Comparison of ENCODE assay signal across 8 cellular contexts in genomic region chr3:129026728-129027543, GRCh38. TPM values are rescaled to one million over a fixed set of nuclear protein-coding genes. Genes with fewer than 3 reads are reported as not detected.
DNase-seq lines count a peak whose midpoint lies in the region; ATAC-seq and TF ChIP-seq lines count a peak whose summit lies in the region.

No MANE protein-coding gene starts in this region.

- H3K9me3 Mint-ChIP-seq in activated CD4-positive, alpha-beta memory T cell treated with anti-CD3 and anti-CD28 coated beads for 36 hours: no peaks in the 10 kb centered on the region

- peak; percentile 94 for DNase-seq in NCI-H69 (lab: John Stamatoyannopoulos, UW)
- DNase-seq in activated CD4-positive, alpha-beta memory T cell treated with anti-CD3 and anti-CD28 coated beads for 36 hours: peak; percentile 96
- DNase-seq in effector CD4-positive, alpha-beta T cell: peak; percentile 87
- peak; percentile 93 for DNase-seq in lung microvascular endothelial cell (ENCODE audit: low read depth in 2 of 2)
- DNase-seq in stimulated activated CD4-positive, alpha-beta T cell treated with anti-CD3 and anti-CD28 coated beads, TNF-alpha, amount 100 ng/mL, for 4 hours (ENCODE audit: low read depth in 3 of 3): peak; percentile 79 to 82 (median 81)

- intact Hi-C loops in activated CD4-positive, alpha-beta memory T cell treated with anti-CD3 and anti-CD28 coated beads for 36 hours (cut with micrococcal nuclease): loop anchor here (2.0 to 5.0 kb wide), 2 partner anchors 94 to 155 kb away; partner anchors contain the start of genes CNBP and RAB43

- H3K4me1 Mint-ChIP-seq in activated CD4-positive, alpha-beta memory T cell treated with anti-CD3 and anti-CD28 coated beads for 36 hours (ENCODE audit: low read depth): peaks cover 9% of the 10 kb centered on the region

- H3K27me3 Mint-ChIP-seq in activated CD4-positive, alpha-beta memory T cell treated with anti-CD3 and anti-CD28 coated beads for 36 hours: no peaks in the 10 kb centered on the region

- POLR2A ChIA-PET in activated CD4-positive, alpha-beta memory T cell treated with anti-CD3 and anti-CD28 coated beads for 36 hours (lab: Charles Lee): interaction anchor here (0.9 to 1.7 kb wide), 5 partner anchors 11 to 287 kb away, joined by 3 to 26 read pairs (median 3); partner anchors contain the start of genes CNBP and COPG1

- ATAC-seq in GM19324 (IDR thresholded peaks at IDR 0.05; ENCODE audit: low FRiP score, unreplicated experiment): peak; percentile 97
- ATAC-seq in HG03460 (IDR thresholded peaks at IDR 0.05; ENCODE audit: unreplicated experiment): peak; percentile 99

- no peak; the same call in 1 of the 2 replicates for TF ChIP-seq CTCF in C4-2B (conservative IDR thresholded peaks at IDR 0.05)

- CTCF ChIA-PET in activated CD4-positive, alpha-beta memory T cell treated with anti-CD3 and anti-CD28 coated beads for 36 hours (lab: Charles Lee): interaction anchor here (0.6 to 3.9 kb wide), 27 partner anchors 9 to 798 kb away, joined by 3 to 70 read pairs (median 4); partner anchors contain the start of genes CFAP92, COPG1 and RAB43

- H3K27ac ChIP-seq in C4-2B: peak overlapping the region; percentile 24

- H3K4me3 Mint-ChIP-seq in activated CD4-positive, alpha-beta memory T cell treated with anti-CD3 and anti-CD28 coated beads for 36 hours: peak overlapping the region; percentile 73

- no peaks in the 10 kb centered on the region for H3K36me3 Mint-ChIP-seq in activated CD4-positive, alpha-beta memory T cell treated with anti-CD3 and anti-CD28 coated beads for 36 hours

- peak overlapping the region; percentile 83 for H3K27ac Mint-ChIP-seq in activated CD4-positive, alpha-beta memory T cell treated with anti-CD3 and anti-CD28 coated beads for 36 hours

RNA-seq across cellular contexts. Expression of gene EFCC1, which starts 25.8 kb away (rescaled TPM):
- total RNA-seq in activated CD4-positive, alpha-beta memory T cell treated with anti-CD3 and anti-CD28 coated beads for 36 hours: under 1 TPM; 0.12 to 0.24 TPM
- 2.6 and 11.5 TPM in 2 replicates for total RNA-seq in lung microvascular endothelial cell

RNA-seq across cellular contexts. Expression of gene CFAP92, which starts 33.1 kb away (rescaled TPM):
- under 1 TPM in 1 of 2 experiments, not detected in 1; 0.24 TPM for total RNA-seq in activated CD4-positive, alpha-beta memory T cell treated with anti-CD3 and anti-CD28 coated beads for 36 hours
- 0.60 and 0.65 TPM in 2 replicates for total RNA-seq in lung microvascular endothelial cell

RNA-seq across cellular contexts. Expression of gene GP9, which starts 33.6 kb away (rescaled TPM):
- not detected for total RNA-seq in activated CD4-positive, alpha-beta memory T cell treated with anti-CD3 and anti-CD28 coated beads for 36 hours
- total RNA-seq in lung microvascular endothelial cell: not detected in 2 replicates

Comparison
In these comparisons a context has a peak if more than half of its experiments do, and no peak if none do; other contexts are left out.
1. Peak in every context shown above with its lines: DNase-seq, ATAC-seq and H3K27ac ChIP-seq.